In the genomic region with DNA sequence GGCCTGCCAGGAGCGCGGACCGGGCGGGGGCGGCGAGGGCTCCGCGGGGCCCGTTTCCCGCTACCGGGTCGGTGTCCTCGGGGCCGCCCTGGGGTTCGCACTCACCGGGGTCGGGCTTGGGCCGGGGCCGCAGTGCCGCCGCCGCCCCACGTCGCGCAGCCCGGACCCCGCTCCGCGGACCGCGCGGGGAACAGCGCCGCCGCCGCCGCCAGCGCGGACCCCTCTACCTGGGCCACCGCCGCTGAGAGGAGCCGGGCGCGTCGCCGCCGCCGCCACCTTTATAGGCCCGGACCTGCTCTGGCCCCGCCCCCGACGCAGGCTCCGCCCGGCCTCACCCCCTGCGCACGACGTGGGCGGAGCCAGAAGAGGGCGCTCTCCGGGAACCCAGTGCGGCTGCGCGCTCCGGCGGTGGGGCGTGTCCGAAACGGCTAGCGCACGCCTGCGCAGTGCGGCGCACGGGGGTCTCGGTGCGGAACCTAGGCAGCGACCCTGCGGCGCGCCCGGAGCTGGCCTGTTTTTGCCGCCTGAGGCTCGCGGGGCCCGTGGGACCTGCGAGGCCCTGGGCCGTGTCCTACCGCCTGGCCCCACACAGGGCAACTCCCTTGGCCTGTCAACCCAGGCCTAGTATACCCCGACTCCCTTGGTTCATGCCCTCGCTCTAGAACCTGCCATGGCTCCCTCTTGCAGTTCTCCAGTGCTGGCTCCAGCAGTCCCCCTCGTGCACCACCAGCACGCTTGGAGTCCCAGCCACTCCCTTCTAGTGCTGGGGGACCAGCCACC, we compare ENCODE assay signal across 1 cellular context.
TF ChIP-seq lines count a peak whose summit lies in the region.

TSS of gene MKNK2 (minus strand) at position 254 of the 780 bp plus-strand sequence. CDS start 393 bp downstream, outside the sequence.

TF ChIP-seq in HEK293, 187 proteins besides CTCF, POLR2A, EP300 and RAD21 (continued from another document and continues in another):
- TF ChIP-seq, protein P1, sequence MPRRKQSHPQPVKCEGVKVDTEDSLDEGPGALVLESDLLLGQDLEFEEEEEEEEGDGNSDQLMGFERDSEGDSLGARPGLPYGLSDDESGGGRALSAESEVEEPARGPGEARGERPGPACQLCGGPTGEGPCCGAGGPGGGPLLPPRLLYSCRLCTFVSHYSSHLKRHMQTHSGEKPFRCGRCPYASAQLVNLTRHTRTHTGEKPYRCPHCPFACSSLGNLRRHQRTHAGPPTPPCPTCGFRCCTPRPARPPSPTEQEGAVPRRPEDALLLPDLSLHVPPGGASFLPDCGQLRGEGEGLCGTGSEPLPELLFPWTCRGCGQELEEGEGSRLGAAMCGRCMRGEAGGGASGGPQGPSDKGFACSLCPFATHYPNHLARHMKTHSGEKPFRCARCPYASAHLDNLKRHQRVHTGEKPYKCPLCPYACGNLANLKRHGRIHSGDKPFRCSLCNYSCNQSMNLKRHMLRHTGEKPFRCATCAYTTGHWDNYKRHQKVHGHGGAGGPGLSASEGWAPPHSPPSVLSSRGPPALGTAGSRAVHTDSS (tag by site-specific recombination; IDR thresholded peaks at IDR 0.05) = no peak; the same call in 1 of the 2 replicates
- no peak for TF ChIP-seq ZNF248 (tag by site-specific recombination; IDR thresholded peaks at IDR 0.05)
- TF ChIP-seq ZBTB17 (tag by site-specific recombination; IDR thresholded peaks at IDR 0.05) = no peak
- TF ChIP-seq ZNF274 (IDR thresholded peaks at IDR 0.05; ENCODE audit: low read length) = no peak
- TF ChIP-seq ZNF274 (tag by site-specific recombination; IDR thresholded peaks at IDR 0.05; ENCODE audit: borderline replicate concordance) = no peak
- TF ChIP-seq, protein P2, sequence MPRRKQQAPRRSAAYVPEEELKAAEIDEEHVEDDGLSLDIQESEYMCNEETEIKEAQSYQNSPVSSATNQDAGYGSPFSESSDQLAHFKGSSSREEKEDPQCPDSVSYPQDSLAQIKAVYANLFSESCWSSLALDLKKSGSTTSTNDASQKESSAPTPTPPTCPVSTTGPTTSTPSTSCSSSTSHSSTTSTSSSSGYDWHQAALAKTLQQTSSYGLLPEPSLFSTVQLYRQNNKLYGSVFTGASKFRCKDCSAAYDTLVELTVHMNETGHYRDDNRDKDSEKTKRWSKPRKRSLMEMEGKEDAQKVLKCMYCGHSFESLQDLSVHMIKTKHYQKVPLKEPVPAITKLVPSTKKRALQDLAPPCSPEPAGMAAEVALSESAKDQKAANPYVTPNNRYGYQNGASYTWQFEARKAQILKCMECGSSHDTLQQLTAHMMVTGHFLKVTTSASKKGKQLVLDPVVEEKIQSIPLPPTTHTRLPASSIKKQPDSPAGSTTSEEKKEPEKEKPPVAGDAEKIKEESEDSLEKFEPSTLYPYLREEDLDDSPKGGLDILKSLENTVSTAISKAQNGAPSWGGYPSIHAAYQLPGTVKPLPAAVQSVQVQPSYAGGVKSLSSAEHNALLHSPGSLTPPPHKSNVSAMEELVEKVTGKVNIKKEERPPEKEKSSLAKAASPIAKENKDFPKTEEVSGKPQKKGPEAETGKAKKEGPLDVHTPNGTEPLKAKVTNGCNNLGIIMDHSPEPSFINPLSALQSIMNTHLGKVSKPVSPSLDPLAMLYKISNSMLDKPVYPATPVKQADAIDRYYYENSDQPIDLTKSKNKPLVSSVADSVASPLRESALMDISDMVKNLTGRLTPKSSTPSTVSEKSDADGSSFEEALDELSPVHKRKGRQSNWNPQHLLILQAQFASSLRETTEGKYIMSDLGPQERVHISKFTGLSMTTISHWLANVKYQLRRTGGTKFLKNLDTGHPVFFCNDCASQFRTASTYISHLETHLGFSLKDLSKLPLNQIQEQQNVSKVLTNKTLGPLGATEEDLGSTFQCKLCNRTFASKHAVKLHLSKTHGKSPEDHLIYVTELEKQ (tag by site-specific recombination; IDR thresholded peaks at IDR 0.05; ENCODE audit: borderline replicate concordance) = no peak
- TF ChIP-seq ZBTB10 (tag by site-specific recombination; IDR thresholded peaks at IDR 0.05) = peak; percentile 70; the same call in 1 of the 2 replicates
- TF ChIP-seq, protein P3, sequence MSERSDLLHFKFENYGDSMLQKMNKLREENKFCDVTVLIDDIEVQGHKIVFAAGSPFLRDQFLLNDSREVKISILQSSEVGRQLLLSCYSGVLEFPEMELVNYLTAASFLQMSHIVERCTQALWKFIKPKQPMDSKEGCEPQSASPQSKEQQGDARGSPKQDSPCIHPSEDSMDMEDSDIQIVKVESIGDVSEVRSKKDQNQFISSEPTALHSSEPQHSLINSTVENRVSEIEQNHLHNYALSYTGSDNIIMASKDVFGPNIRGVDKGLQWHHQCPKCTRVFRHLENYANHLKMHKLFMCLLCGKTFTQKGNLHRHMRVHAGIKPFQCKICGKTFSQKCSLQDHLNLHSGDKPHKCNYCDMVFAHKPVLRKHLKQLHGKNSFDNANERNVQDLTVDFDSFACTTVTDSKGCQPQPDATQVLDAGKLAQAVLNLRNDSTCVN (tag by site-specific recombination; optimal IDR thresholded peaks at IDR 0.05) = peak; percentile 71
- no peak for TF ChIP-seq ZNF157 (tag by site-specific recombination; IDR thresholded peaks at IDR 0.05)
- TF ChIP-seq GLI4 (tag by site-specific recombination; IDR thresholded peaks at IDR 0.05) = 0 out of 2 replicates have a peak, but pooled peaks have one; percentile 40
- no peak for TF ChIP-seq ZNF223 (tag by site-specific recombination; IDR thresholded peaks at IDR 0.05)
- no peak for TF ChIP-seq ZNF561 (tag by site-specific recombination; IDR thresholded peaks at IDR 0.05; ENCODE audit: borderline replicate concordance)
- no peak; the same call in 1 of the 2 replicates for TF ChIP-seq YY1 (tag by site-specific recombination; IDR thresholded peaks at IDR 0.05)
- TF ChIP-seq ZNF777 (tag by site-specific recombination; IDR thresholded peaks at IDR 0.05; ENCODE audit: borderline replicate concordance) = no peak; the same call in 1 of the 2 replicates
- TF ChIP-seq ZNF776 (tag by site-specific recombination; IDR thresholded peaks at IDR 0.05; ENCODE audit: borderline replicate concordance) = no peak
- TF ChIP-seq ZNF26 (tag by site-specific recombination; IDR thresholded peaks at IDR 0.05) = no peak
- TF ChIP-seq ZNF112 (tag by site-specific recombination; IDR thresholded peaks at IDR 0.05) = no peak
- peak; percentile 69 for TF ChIP-seq SP7 (tag by site-specific recombination; IDR thresholded peaks at IDR 0.05)
- TF ChIP-seq EGR2 (tag by site-specific recombination; IDR thresholded peaks at IDR 0.05; ENCODE audit: low read depth) = peak; percentile 50; the same call in 1 of the 2 replicates
- TF ChIP-seq ZFP3 (tag by site-specific recombination; IDR thresholded peaks at IDR 0.05; ENCODE audit: low read depth) = no peak
- TF ChIP-seq ZXDB (tag by site-specific recombination; IDR thresholded peaks at IDR 0.05) = peak; percentile 74
- TF ChIP-seq MYNN (tag by site-specific recombination; IDR thresholded peaks at IDR 0.05; ENCODE audit: borderline replicate concordance) = no peak
- TF ChIP-seq ZNF23 (tag by site-specific recombination; IDR thresholded peaks at IDR 0.05; ENCODE audit: borderline replicate concordance) = no peak
- 0 out of 2 replicates have a peak, but pooled peaks have one; percentile 66 for TF ChIP-seq KLF10 (tag by site-specific recombination; IDR thresholded peaks at IDR 0.05)
- no peak for TF ChIP-seq TCF7L2 (IDR thresholded peaks at IDR 0.05; ENCODE audit: borderline replicate concordance, low read depth, low read length)
- no peak for TF ChIP-seq ZNF510 (tag by site-specific recombination; IDR thresholded peaks at IDR 0.05; ENCODE audit: insufficient replicate concordance)
- TF ChIP-seq REST (tag by site-specific recombination; IDR thresholded peaks at IDR 0.05) = no peak
- TF ChIP-seq, protein P4, sequence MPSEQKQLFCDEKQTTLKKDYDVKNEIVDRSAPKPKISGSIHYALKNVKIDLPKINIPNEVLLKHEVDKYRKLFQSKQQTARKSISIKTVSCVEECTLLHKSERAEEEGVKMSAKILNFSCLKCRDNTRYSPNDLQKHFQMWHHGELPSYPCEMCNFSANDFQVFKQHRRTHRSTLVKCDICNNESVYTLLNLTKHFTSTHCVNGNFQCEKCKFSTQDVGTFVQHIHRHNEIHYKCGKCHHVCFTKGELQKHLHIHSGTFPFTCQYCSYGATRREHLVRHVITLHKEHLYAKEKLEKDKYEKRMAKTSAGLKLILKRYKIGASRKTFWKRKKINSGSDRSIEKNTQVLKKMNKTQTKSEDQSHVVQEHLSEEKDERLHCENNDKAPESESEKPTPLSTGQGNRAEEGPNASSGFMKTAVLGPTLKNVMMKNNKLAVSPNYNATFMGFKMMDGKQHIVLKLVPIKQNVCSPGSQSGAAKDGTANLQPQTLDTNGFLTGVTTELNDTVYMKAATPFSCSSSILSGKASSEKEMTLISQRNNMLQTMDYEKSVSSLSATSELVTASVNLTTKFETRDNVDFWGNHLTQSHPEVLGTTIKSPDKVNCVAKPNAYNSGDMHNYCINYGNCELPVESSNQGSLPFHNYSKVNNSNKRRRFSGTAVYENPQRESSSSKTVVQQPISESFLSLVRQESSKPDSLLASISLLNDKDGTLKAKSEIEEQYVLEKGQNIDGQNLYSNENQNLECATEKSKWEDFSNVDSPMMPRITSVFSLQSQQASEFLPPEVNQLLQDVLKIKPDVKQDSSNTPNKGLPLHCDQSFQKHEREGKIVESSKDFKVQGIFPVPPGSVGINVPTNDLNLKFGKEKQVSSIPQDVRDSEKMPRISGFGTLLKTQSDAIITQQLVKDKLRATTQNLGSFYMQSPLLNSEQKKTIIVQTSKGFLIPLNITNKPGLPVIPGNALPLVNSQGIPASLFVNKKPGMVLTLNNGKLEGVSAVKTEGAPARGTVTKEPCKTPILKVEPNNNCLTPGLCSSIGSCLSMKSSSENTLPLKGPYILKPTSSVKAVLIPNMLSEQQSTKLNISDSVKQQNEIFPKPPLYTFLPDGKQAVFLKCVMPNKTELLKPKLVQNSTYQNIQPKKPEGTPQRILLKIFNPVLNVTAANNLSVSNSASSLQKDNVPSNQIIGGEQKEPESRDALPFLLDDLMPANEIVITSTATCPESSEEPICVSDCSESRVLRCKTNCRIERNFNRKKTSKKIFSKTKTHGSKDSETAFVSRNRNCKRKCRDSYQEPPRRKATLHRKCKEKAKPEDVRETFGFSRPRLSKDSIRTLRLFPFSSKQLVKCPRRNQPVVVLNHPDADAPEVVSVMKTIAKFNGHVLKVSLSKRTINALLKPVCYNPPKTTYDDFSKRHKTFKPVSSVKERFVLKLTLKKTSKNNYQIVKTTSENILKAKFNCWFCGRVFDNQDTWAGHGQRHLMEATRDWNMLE (tag by site-specific recombination; conservative IDR thresholded peaks at IDR 0.05; ENCODE audit: low read depth) = no peak
- no peak for TF ChIP-seq ZNF585B (tag by site-specific recombination; IDR thresholded peaks at IDR 0.05)
- no peak; the same call in 1 of the 2 replicates for TF ChIP-seq ZSCAN23 (tag by site-specific recombination; IDR thresholded peaks at IDR 0.05)
- TF ChIP-seq HOXA7 (CRISPR knock-in tag; IDR thresholded peaks at IDR 0.05; ENCODE audit: borderline replicate concordance) = no peak
